1 cellular context compared by ENCODE assay signal in the genomic region with DNA sequence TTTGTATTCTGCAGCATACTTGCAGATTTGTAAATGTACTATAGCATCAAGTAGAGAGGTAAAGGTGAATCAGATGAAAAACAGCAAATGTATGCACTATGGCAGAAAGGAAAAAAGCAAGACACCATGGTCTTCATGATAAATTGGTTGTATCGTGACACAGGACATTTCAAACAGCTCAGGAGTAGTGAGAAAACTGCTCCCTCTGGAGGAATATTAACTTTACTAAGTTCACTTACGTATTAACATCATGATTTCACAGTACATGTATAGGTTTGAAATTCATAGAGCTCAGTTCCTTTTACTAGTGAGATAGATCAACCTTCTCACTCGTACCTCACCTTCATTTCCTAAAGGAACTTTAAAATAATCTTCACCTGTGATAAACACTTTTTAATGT.
TF ChIP-seq lines count a peak whose summit lies in the region.

No MANE protein-coding gene starts in this region.

TF ChIP-seq in H1, 55 proteins besides CTCF, POLR2A, EP300 and RAD21:
- no peak for TF ChIP-seq NANOG (IDR thresholded peaks at IDR 0.05; ENCODE audit: insufficient read depth, low read depth, low read length, poor library complexity, severe bottlenecking)
- no peak for TF ChIP-seq CBX8 (IDR thresholded peaks at IDR 0.05; ENCODE audit: borderline replicate concordance, low read depth, low read length)
- TF ChIP-seq PHF8 (conservative IDR thresholded peaks at IDR 0.05; ENCODE audit: low read depth, low read length), result no peak
- TF ChIP-seq TEAD4 (IDR thresholded peaks at IDR 0.05; ENCODE audit: low read depth, low read length), result no peak
- no peak for TF ChIP-seq SIX5 (IDR thresholded peaks at IDR 0.05; ENCODE audit: low read depth, low read length)
- TF ChIP-seq MAX (IDR thresholded peaks at IDR 0.05), result no peak
- no peak for TF ChIP-seq POLR2AphosphoS5 (IDR thresholded peaks at IDR 0.05; ENCODE audit: low read depth, low read length)
- no peak for TF ChIP-seq SUZ12 (IDR thresholded peaks at IDR 0.05; ENCODE audit: low read length)
- no peak for TF ChIP-seq GTF2F1 (IDR thresholded peaks at IDR 0.05; ENCODE audit: borderline replicate concordance, low read depth, low read length)
